In the genomic region with DNA sequence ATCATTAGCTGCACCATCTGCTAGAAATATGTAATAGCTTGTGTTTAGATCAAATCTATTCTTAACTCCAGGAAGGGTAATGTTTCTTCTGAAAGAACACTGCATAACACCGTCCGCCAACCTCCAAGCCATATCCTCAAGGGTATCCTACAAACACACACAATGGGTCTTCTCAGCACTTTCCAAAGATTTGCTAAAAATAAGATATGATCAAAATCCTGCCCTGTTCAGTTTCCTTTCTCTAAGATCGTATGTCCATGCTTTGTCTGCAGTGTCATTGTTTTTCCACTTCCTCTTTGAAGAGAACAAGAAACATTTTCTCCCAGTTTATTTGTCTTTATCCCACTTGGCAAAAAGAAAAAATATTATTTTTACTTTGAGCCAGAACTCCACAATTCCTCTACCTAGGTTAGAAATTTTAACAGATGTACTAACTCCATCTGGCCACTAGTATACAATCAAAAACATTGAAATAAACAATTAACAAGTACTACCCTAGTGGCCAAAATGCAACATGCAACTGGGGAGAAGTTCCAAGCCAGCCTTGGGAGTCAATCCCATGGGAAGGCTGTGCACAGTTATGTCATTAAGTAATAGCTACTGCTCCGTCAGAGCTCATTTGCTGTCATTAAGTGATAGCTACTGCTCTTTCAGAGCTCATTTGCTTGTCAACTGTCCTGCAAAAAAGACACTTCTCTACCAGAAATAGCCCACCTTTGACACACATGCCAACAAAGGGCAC, we compare ENCODE assay signal across 8 cellular contexts. TPM values are rescaled to one million over a fixed set of nuclear protein-coding genes. Genes with fewer than 3 reads are reported as not detected.
DNase-seq lines count a peak whose midpoint lies in the region; ATAC-seq, FAIRE-seq and TF ChIP-seq lines count a peak whose summit lies in the region.

No MANE protein-coding gene starts in this region.

- CTCF ChIA-PET in BJ (lab: Yijun Ruan, JAX), result interaction anchor here (0.6 to 1.5 kb wide), 4 partner anchors 10 to 22 kb away, joined by 3 to 5 read pairs (median 5); no protein-coding TSS in a partner anchor

- TF ChIP-seq POLR2A in thyroid gland (IDR thresholded peaks at IDR 0.05), result no peak

- H3K36me3 ChIP-seq in BJ (ENCODE audit: control insufficient read depth, insufficient read depth, low read length), result no peaks in the 10 kb centered on the region
- peaks cover 0 to 3% of the 10 kb centered on the region in 2 donors for H3K36me3 ChIP-seq in thyroid gland

- peak; percentile 54 for ATAC-seq in GM21526 (IDR thresholded peaks at IDR 0.05; ENCODE audit: low FRiP score, unreplicated experiment)
- no peak for ATAC-seq in GM19395 (IDR thresholded peaks at IDR 0.05; ENCODE audit: unreplicated experiment)

- intact Hi-C loops in thyroid gland (cut with DNase I), result no loop called here

- no peak for FAIRE-seq in RCC 7860 (lab: Jason Lieb, UNC)

- H3K9me3 ChIP-seq in thyroid gland, result no peaks in the 10 kb centered on the region

- POLR2A ChIA-PET in BJ (lab: Charles Lee), result no interaction called here

- DNase-seq in BJ (ENCODE audit: low read depth) (no peak), OCI-M1 (lab: John Stamatoyannopoulos, UW) (peak; percentile 66), fibroblast of villous mesenchyme (ENCODE audit: low read depth) (no peak), thyroid gland (no peak), RCC 7860 (ENCODE audit: low spot score) (no peak), NCI-H1417 treated with DMSO at 0.1 percent for 48 hours (lab: John Stamatoyannopoulos, UW) (no peak)

- H3K27me3 ChIP-seq in BJ (ENCODE audit: control insufficient read depth, insufficient read depth, low read length) (no peaks in the 10 kb centered on the region), thyroid gland (no peaks in the 10 kb centered on the region)

- peak overlapping the region in 2 of 3 donors; percentile 14 to 43 for H3K27ac ChIP-seq in thyroid gland

- H3K4me3 ChIP-seq in BJ (ENCODE audit: low read depth, low read length), result no peak overlapping the region
- H3K4me3 ChIP-seq in fibroblast of villous mesenchyme (ENCODE audit: low read depth, low read length), result no peak overlapping the region
- no peak overlapping the region for H3K4me3 ChIP-seq in thyroid gland (replicated peaks in 1 of 3)

- TF ChIP-seq CTCF in BJ (IDR thresholded peaks at IDR 0.05; ENCODE audit: insufficient read depth, low read depth, low read length), result peak; percentile 27
- peak; percentile 48 for TF ChIP-seq CTCF in fibroblast of villous mesenchyme (IDR thresholded peaks at IDR 0.05; ENCODE audit: insufficient read depth, low read depth, low read length)
- TF ChIP-seq CTCF in thyroid gland (IDR thresholded peaks at IDR 0.05), result peak in 3 of 6 experiments; percentile 18 to 32 (median 29)

- H3K4me1 ChIP-seq in thyroid gland, result no peaks in the 10 kb centered on the region

- WGBS in thyroid gland, 2 donors, result 71 to 73% methylated on average over 4 of the region's 4 CpGs

RNA-seq across cellular contexts. Expression of a gene that starts 37.8 kb away (rescaled TPM):
- polyA plus RNA-seq in BJ (2011; rRNA removed), result 0.93 and 2.8 TPM in 2 replicates
- 1.6 and 2.9 TPM in 2 replicates for polyA minus RNA-seq in BJ (2011; rRNA and poly(A)+ RNA removed)
- total RNA-seq in fibroblast of villous mesenchyme (17.7 and 20.7 TPM in 2 replicates), thyroid gland (10 to 100 TPM; 10.4 to 12.9 (median 11.3) TPM)
